27 cellular contexts compared by ENCODE assay signal in the genomic region with DNA sequence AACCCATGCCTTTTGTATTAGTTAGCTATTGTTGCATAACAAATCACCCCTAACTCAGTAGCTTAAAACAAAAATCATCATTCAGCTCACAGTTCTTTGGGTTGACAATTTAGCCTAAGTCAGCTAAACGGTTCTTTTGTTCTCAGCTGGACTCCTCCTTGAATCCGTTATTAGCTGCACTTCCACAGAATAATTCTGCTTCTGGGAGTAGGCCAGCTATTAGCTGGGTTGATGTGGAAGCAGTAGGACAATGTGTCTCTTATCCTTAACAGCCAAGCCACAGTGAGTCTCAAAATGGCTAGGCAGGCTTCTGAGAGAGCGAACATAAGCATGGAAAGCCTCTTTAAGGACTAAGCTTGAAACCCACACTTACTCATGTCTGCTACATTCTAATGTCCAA. TPM values are rescaled to one million over a fixed set of nuclear protein-coding genes. Genes with fewer than 3 reads are reported as not detected.
DNase-seq lines count a peak whose midpoint lies in the region; ATAC-seq, FAIRE-seq and TF ChIP-seq lines count a peak whose summit lies in the region.
"Had no signal": no experiment of that assay in that cellular context is flagged by ENCODE, and none has a peak within 500 bp of the region (broad histone marks: within the 10 kb centered on the region; RNA-seq: fewer than 3 reads in every experiment).

No MANE protein-coding gene starts in this region.

- H3K9me3 Mint-ChIP-seq in neural progenitor cell = peaks cover 2% of the 10 kb centered on the region
- H3K9me3 Mint-ChIP-seq in effector memory CD8-positive, alpha-beta T cell = peaks cover 7 to 9% of the 10 kb centered on the region in 2 donors

- no peak overlapping the region for H3K4me3 Mint-ChIP-seq in neural progenitor cell
- no peak overlapping the region for H3K4me3 Mint-ChIP-seq in effector memory CD8-positive, alpha-beta T cell
- H3K4me3 Mint-ChIP-seq: B cell, T-cell had no signal

- peak; percentile 60 for FAIRE-seq in frontal cortex (lab: Jason Lieb, UNC)
- FAIRE-seq: HepG2 had no signal

- no peak overlapping the region for H3K4me3 ChIP-seq in neural progenitor cell
- H3K4me3 ChIP-seq: HAP-1 had no signal

- no peaks in the 10 kb centered on the region for H3K36me3 Mint-ChIP-seq in neural progenitor cell
- H3K36me3 Mint-ChIP-seq in effector memory CD8-positive, alpha-beta T cell (ENCODE audit: insufficient read depth) = no peaks in the 10 kb centered on the region
- H3K36me3 Mint-ChIP-seq: T-cell had no signal

- DNase-seq in frontal cortex (ENCODE audit: low spot score in 2 of 2) (peak in 1 of 2 donors; percentile 2), neural progenitor cell (ENCODE audit: low spot score) (peak; percentile 64), substantia nigra (lab: John Stamatoyannopoulos, UW) (peak in 28 of 49 donors; percentile 0 to 48 (median 6)), NCI-H69 (lab: John Stamatoyannopoulos, UW) (no peak), 8988T (no peak)
- DNase-seq in effector memory CD8-positive, alpha-beta T cell = no peak
- DNase-seq: DMS 273 treated with DMSO at 0.1 percent for 48 hours, DND-41, NCI-H1048, NCI-H1436, NCI-H2029, NCI-H2171, NCI-H446 treated with DMSO at 0.1 percent for 48 hours, NCI-H748 treated with DMSO at 0.1 percent for 48 hours, PC-3, RPMI8226, SHP77 treated with DMSO at 0.1 percent for 48 hours, SK-N-SH, T-cell had no signal

- peaks cover 12% of the 10 kb centered on the region for H3K4me1 Mint-ChIP-seq in neural progenitor cell
- H3K4me1 Mint-ChIP-seq in effector memory CD8-positive, alpha-beta T cell (ENCODE audit: low read depth in 2 of 2) = no peaks in the 10 kb centered on the region
- H3K4me1 Mint-ChIP-seq: T-cell had no signal

- peak overlapping the region; percentile 80 for H3K27ac ChIP-seq in neural progenitor cell
- no peak overlapping the region for H3K27ac ChIP-seq in substantia nigra (ENCODE audit: low read depth, low read length, poor library complexity, severe bottlenecking)
- H3K27ac ChIP-seq: KMS-11 had no signal

- no peaks in the 10 kb centered on the region for H3K27me3 ChIP-seq in neural progenitor cell

- no peak for TF ChIP-seq CTCF in neural progenitor cell (IDR thresholded peaks at IDR 0.05)

- ATAC-seq in HG02798 (IDR thresholded peaks at IDR 0.05; ENCODE audit: poor library complexity, unreplicated experiment) = peak; percentile 34
- no peak for ATAC-seq in effector memory CD8-positive, alpha-beta T cell (replicated peaks)
- no peak for ATAC-seq in GM19397 (IDR thresholded peaks at IDR 0.05; ENCODE audit: unreplicated experiment)
- ATAC-seq: HepG2, PC-3, T-cell had no signal

- no peaks in the 10 kb centered on the region for H3K27me3 Mint-ChIP-seq in neural progenitor cell (ENCODE audit: insufficient read depth, low read depth)
- H3K27me3 Mint-ChIP-seq in effector memory CD8-positive, alpha-beta T cell = no peaks in the 10 kb centered on the region
- H3K27me3 Mint-ChIP-seq: B cell, T-cell had no signal

- H3K27ac Mint-ChIP-seq in neural progenitor cell = no peak overlapping the region
- H3K27ac Mint-ChIP-seq in effector memory CD8-positive, alpha-beta T cell = no peak overlapping the region
- H3K27ac Mint-ChIP-seq: B cell, T-cell had no signal

- H3K4me2 ChIP-seq in neural progenitor cell = no peak overlapping the region
- H3K4me2 ChIP-seq: KMS-11, SK-N-SH had no signal

- H3K79me2 ChIP-seq in neural progenitor cell (ENCODE audit: low read depth) = no peaks in the 10 kb centered on the region

- H2AFZ ChIP-seq in neural progenitor cell (replicated peaks) = no peak overlapping the region

- peaks cover 35% of the 10 kb centered on the region for H3K4me1 ChIP-seq in neural progenitor cell

- H3K9me3 ChIP-seq in neural progenitor cell (ENCODE audit: low read depth) = no peaks in the 10 kb centered on the region
- H3K9me3 ChIP-seq: HAP-1, SK-N-SH had no signal

- no peaks in the 10 kb centered on the region for H3K36me3 ChIP-seq in neural progenitor cell
- H3K36me3 ChIP-seq: HAP-1 had no signal

- no peak overlapping the region for H3K9ac ChIP-seq in neural progenitor cell
- H3K9ac ChIP-seq: KMS-11, SK-N-SH had no signal

- H4K20me1 ChIP-seq in neural progenitor cell (ENCODE audit: low read depth) = no peaks in the 10 kb centered on the region

- H3F3A ChIP-seq in neural progenitor cell (ENCODE audit: low read depth) = peaks cover 11% of the 10 kb centered on the region

RNA-seq across cellular contexts. Expression of gene ARPP21, which starts 42.7 kb away (rescaled TPM):
- 459 TPM for total RNA-seq in frontal cortex
- total RNA-seq in neural progenitor cell (ENCODE audit: low replicate concordance) = 0.19 TPM in 1 of 2 replicates, not detected in the other
- total RNA-seq: B cell, G401, HepG2, MCF 10A, PC-3, T-cell had no signal

Comparison
In these comparisons a context has a peak if more than half of its experiments do, and no peak if none do; other contexts are left out.
1. DNase-seq: peak in neural progenitor cell (single experiment) and substantia nigra (28 of 49); none in NCI-H69 (single experiment), effector memory CD8-positive, alpha-beta T cell (0 of 3) and 8988T (single experiment).
2. RNA of gene ARPP21, which starts 42.7 kb away (total RNA-seq): 459 TPM in frontal cortex (single experiment); 0.19 TPM in neural progenitor cell; every median in the first group is over 100 times any median in the second.